ENCODE assay signal across 22 cellular contexts in the genomic region with DNA sequence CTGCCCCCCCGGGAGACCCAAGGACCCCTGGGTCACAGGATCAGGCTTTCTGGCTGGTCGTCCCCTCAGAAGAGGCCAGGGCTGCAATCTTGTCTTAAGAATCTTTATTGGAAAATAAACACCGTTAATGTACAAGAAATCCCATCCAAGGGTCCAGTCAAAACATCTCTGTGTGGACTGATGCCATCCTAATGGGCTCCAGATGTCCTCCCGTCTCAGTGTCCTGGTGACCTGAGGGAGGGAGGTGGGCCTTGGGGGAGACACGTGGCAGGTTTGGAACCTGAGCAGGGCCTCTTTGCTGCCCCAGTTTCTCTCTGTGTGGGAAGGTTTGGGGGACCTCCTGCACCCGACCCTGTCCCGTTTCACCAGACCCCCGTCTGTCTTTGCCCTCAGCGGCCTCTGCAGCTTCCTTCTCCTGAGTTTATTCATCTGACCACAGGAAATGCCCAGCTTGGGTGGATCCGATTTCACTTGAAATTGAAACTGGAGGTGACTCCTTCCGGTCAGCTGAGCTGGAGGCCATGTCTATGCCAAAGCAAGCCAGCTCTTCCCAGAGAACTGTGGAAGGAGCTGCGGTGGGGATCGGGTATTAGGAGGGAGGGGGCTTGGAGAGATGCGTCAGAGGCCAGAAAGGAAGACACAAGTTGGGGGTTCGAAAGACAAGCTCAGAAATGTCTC.
A peak's percentile ranks its signal among the peaks of the same experiment; 100 is the strongest.
DNase-seq lines count a peak whose midpoint lies in the region; ATAC-seq, FAIRE-seq and TF ChIP-seq lines count a peak whose summit lies in the region.
"Had no signal": no experiment of that assay in that cellular context is flagged by ENCODE, and none has a peak within 500 bp of the region (broad histone marks: within the 10 kb centered on the region; RNA-seq: fewer than 3 reads in every experiment).

No MANE protein-coding gene starts in this region.

- no TSS peak for BruUV-seq in HepG2 (replicated peaks; lab: Mats Ljungman, UMichigan)

- POLR2A ChIA-PET in HepG2 (lab: Yijun Ruan, JAX): no interaction called here

- H3K36me3 ChIP-seq in HepG2 (replicated peaks in 1 of 2; ENCODE audit: control insufficient read depth in 1 of 2, insufficient read depth in 2 of 2, low read length in 2 of 2) (no peaks in the 10 kb centered on the region), right lobe of liver (no peaks in the 10 kb centered on the region), adipocyte (ENCODE audit: control insufficient read depth, insufficient read depth, low read length, severe bottlenecking) (no peaks in the 10 kb centered on the region)

- H2AFZ ChIP-seq in HepG2 (ENCODE audit: low read length): peak overlapping the region; percentile 7

- WGBS in HepG2 (ENCODE audit: low lambda C conversion rate): 9% methylated on average over 15 of the region's 15 CpGs
- WGBS in right lobe of liver (ENCODE audit: insufficient coverage, low coverage, low lambda C conversion rate, missing lambda C conversion rate): 63% methylated on average over 10 of the region's 15 CpGs

- H3K9ac ChIP-seq in HepG2 (ENCODE audit: insufficient read depth, low read depth, low read length) (no peak overlapping the region), adipocyte (ENCODE audit: low read length) (no peak overlapping the region)

- peaks cover 42% of the 10 kb centered on the region for H3K4me1 ChIP-seq in HepG2 (ENCODE audit: insufficient read depth, low read length)
- H3K4me1 ChIP-seq in right lobe of liver: no peaks in the 10 kb centered on the region
- no peaks in the 10 kb centered on the region for H3K4me1 ChIP-seq in adipocyte (ENCODE audit: control insufficient read depth, insufficient read depth, low read length)

- DNase-seq in HepG2 (ENCODE audit: low spot score): peak; percentile 29
- no peak for DNase-seq in right lobe of liver
- peak; percentile 50 for DNase-seq in adipocyte (ENCODE audit: low read depth)
- peak; percentile 79 for DNase-seq in iris pigment epithelial cell (ENCODE audit: low read depth)
- no peak for DNase-seq in HUDEP-2 (lab: John Stamatoyannopoulos, UW; ENCODE audit: unreplicated experiment in 76 of 76)
- DNase-seq in activated naive CD4-positive, alpha-beta T cell (lab: John Stamatoyannopoulos, UW): no peak
- DNase-seq in stimulated activated CD4-positive, alpha-beta T cell treated with anti-CD3 and anti-CD28 coated beads, Interleukin-1b, Interleukin-23, amount 100 ng/mL, for 48 hours: no peak
- DNase-seq: activated CD4-positive, alpha-beta T cell treated with anti-CD3 and anti-CD28 coated beads, Interleukin-2, amount 50 U/mL, for 4 hours; activated T-cell treated with anti-CD3 and anti-CD28 coated beads, Interleukin-2, amount 50 U/mL, for 4 hours; COR-L47; hypothalamus; left colon; NCI-H1048; NCI-H2227 treated with DMSO at 0.1 percent for 48 hours; SIG-M5; stimulated activated CD4-positive, alpha-beta T cell treated with anti-CD3 and anti-CD28 coated beads, Interleukin-2, amount 100 ng/mL, for 24 hours; stimulated activated CD8-positive, alpha-beta memory T cell treated with anti-CD3 and anti-CD28 coated beads, Interleukin-4, amount 100 ng/mL, for 48 hours; T1000; testis had no signal

- no peaks in the 10 kb centered on the region for H4K20me1 ChIP-seq in HepG2 (ENCODE audit: insufficient read depth, low read length)

- ATAC-seq in HepG2 (no peak; the same call in 2 of the 3 replicates), right lobe of liver (no peak), HG03439 (IDR thresholded peaks at IDR 0.05; ENCODE audit: unreplicated experiment) (no peak)
- ATAC-seq: activated T-cell treated with anti-CD3 and anti-CD28 coated beads, Interleukin-2, amount 50 U/mL, for 4 hours; left colon had no signal

- intact Hi-C loops in HepG2 (cut with micrococcal nuclease; ENCODE audit: unreplicated experiment): no loop called here
- intact Hi-C loops in right lobe of liver (cut with DNase I): no loop called here

- H3K4me2 ChIP-seq in HepG2 (ENCODE audit: low read depth, low read length): peak overlapping the region; percentile 43

- no peak for TF ChIP-seq CTCF in HepG2 (CRISPR knock-in tag; IDR thresholded peaks at IDR 0.05)
- no peak for TF ChIP-seq CTCF in right lobe of liver (IDR thresholded peaks at IDR 0.05)

- H3K27me3 ChIP-seq in HepG2 (ENCODE audit: control insufficient read depth in 1 of 2, insufficient read depth in 2 of 2, low read length in 2 of 2) (peaks cover 0 to 46% of the 10 kb centered on the region in 2 experiments; a peak in 3 of 5 replicates), right lobe of liver (no peaks in the 10 kb centered on the region), adipocyte (replicated peaks; ENCODE audit: control insufficient read depth, insufficient read depth, low read length) (peaks cover 33% of the 10 kb centered on the region)
- H3K27me3 ChIP-seq: testis had no signal

- H3K27ac ChIP-seq in HepG2 (ENCODE audit: extremely low read length, insufficient read depth, low read length) (no peak overlapping the region), right lobe of liver (no peak overlapping the region)
- H3K27ac ChIP-seq: testis had no signal

- H3K9me3 ChIP-seq in HepG2 (ENCODE audit: low read length) (no peaks in the 10 kb centered on the region), right lobe of liver (no peaks in the 10 kb centered on the region), adipocyte (ENCODE audit: control insufficient read depth, low read length) (no peaks in the 10 kb centered on the region)
- H3K9me3 ChIP-seq: testis had no signal

- no peaks in the 10 kb centered on the region for H3K79me2 ChIP-seq in HepG2 (ENCODE audit: insufficient read depth, low read length)

- FAIRE-seq in HepG2 (lab: Jason Lieb, UNC): no peak
- FAIRE-seq: A204.1, colon had no signal

- in situ Hi-C loops in HepG2 (cut with HindIII; ENCODE audit: extremely low pct_ligation_motif_present, low pct_unique_long_range_greater_than_20kb): no loop called here

- CTCF ChIA-PET in HepG2 (lab: Yijun Ruan, JAX; ENCODE audit: low intra/inter-chr PET ratio, low total read pairs): no interaction called here

- H3K4me3 ChIP-seq in HepG2 (replicated peaks in 1 of 3; ENCODE audit: insufficient read depth in 1 of 3, low read depth in 2 of 3, low read length in 3 of 3): peak overlapping the region in 1 of 3 experiments; percentile 29; a peak in 1 of 6 replicates
- H3K4me3 ChIP-seq in right lobe of liver: no peak overlapping the region
- H3K4me3 ChIP-seq in adipocyte (ENCODE audit: low read length): no peak overlapping the region
- H3K4me3 ChIP-seq: testis had no signal

- TF ChIP-seq EP300 in HepG2 (IDR thresholded peaks at IDR 0.05; ENCODE audit: low read depth in 2 of 2, low read length in 2 of 2) (no peak), HepG2 (CRISPR knock-in tag; IDR thresholded peaks at IDR 0.05; ENCODE audit: borderline replicate concordance) (no peak)

- no peak for TF ChIP-seq RAD21 in HepG2 (CRISPR knock-in tag; IDR thresholded peaks at IDR 0.05)

- TF ChIP-seq POLR2A in HepG2 (IDR thresholded peaks at IDR 0.05; ENCODE audit: insufficient read depth in 1 of 2, low read depth in 2 of 2, low read length in 2 of 2) (no peak), right lobe of liver (IDR thresholded peaks at IDR 0.05) (no peak)

TF ChIP-seq in HepG2, 621 proteins besides CTCF, POLR2A, EP300 and RAD21 (continues in another document):
- TF ChIP-seq SKIL (CRISPR knock-in tag; IDR thresholded peaks at IDR 0.05; ENCODE audit: borderline replicate concordance): no peak

Comparison
In these comparisons a context has a peak if more than half of its experiments do, and no peak if none do; other contexts are left out.
1. DNase-seq: peak in HepG2 (single experiment), adipocyte (single experiment) and iris pigment epithelial cell (single experiment); none in right lobe of liver (0 of 3), HUDEP-2 (0 of 76), activated naive CD4-positive, alpha-beta T cell (0 of 4) and stimulated activated CD4-positive, alpha-beta T cell treated with anti-CD3 and anti-CD28 coated beads, Interleukin-1b, Interleukin-23, amount 100 ng/mL, for 48 hours (single experiment).